Comparison of ENCODE assay signal across 18 cellular contexts in genomic region chr21:42049578-42050430, GRCh38. TPM values are rescaled to one million over a fixed set of nuclear protein-coding genes. Genes with fewer than 3 reads are reported as not detected.
A peak's percentile ranks its signal among the peaks of the same experiment; 100 is the strongest.
DNase-seq lines count a peak whose midpoint lies in the region; ATAC-seq and TF ChIP-seq lines count a peak whose summit lies in the region.
"Had no signal": no experiment of that assay in that cellular context is flagged by ENCODE, and none has a peak within 500 bp of the region (broad histone marks: within the 10 kb centered on the region; RNA-seq: fewer than 3 reads in every experiment).

No MANE protein-coding gene starts in this region.

- no peak overlapping the region for H3K9ac ChIP-seq in IMR-90 (ENCODE audit: low read depth, low read length)
- no peak overlapping the region for H3K9ac ChIP-seq in mesenchymal stem cell (ENCODE audit: low read length)
- H3K9ac ChIP-seq: GM23248 had no signal

- no peaks in the 10 kb centered on the region for H3K4me1 Mint-ChIP-seq in stimulated activated effector memory CD8-positive, alpha-beta T cell treated with anti-CD3 and anti-CD28 coated beads, Interleukin-12 subunit alpha, Interleukin-12 subunit beta, amount 100 ng/mL, for 72 hours

- H3K9me3 Mint-ChIP-seq in stimulated activated effector memory CD8-positive, alpha-beta T cell treated with anti-CD3 and anti-CD28 coated beads, Interleukin-12 subunit alpha, Interleukin-12 subunit beta, amount 100 ng/mL, for 72 hours: no peaks in the 10 kb centered on the region
- H3K9me3 Mint-ChIP-seq: CD4-positive, CD25-positive, alpha-beta regulatory T cell; T-cell had no signal

- intact Hi-C loops in IMR-90 (cut with micrococcal nuclease): loop anchor here (5.0 kb wide), 1 partner anchor 38 kb away; the partner anchor contains the start of gene ZBTB21

- H3K4ac ChIP-seq in IMR-90 (ENCODE audit: low read depth, low read length) (peak overlapping the region; percentile 94), mesenchymal stem cell (ENCODE audit: low read depth in 1 of 2, low read length in 2 of 2) (peak overlapping the region in 1 of 2 experiments; percentile 83)

- no peaks in the 10 kb centered on the region for H3K9me3 ChIP-seq in IMR-90 (ENCODE audit: control insufficient read depth, insufficient read depth, low read length)
- peaks cover 3% of the 10 kb centered on the region; the same call in 1 of the 2 replicates for H3K9me3 ChIP-seq in SJSA1 (replicated peaks)
- peaks cover 13% of the 10 kb centered on the region for H3K9me3 ChIP-seq in mesenchymal stem cell (ENCODE audit: control insufficient read depth, low read length)

- no TSS peak for BruUV-seq in IMR-90 (replicated peaks; lab: Mats Ljungman, UMichigan)

- no peak overlapping the region for H2BK5ac ChIP-seq in IMR-90 (ENCODE audit: low read depth, low read length, poor library complexity, severe bottlenecking)
- H2BK5ac ChIP-seq in mesenchymal stem cell (ENCODE audit: low read depth, low read length, poor library complexity, severe bottlenecking): no peak overlapping the region

- WGBS in IMR-90 (ENCODE audit: extremely low coverage in 2 of 2, insufficient read length in 1 of 2), 2 experiments: 89% methylated on average over 7 of the region's 16 CpGs; no CpG with 5 or more reads in 1 of the 2 experiments
- WGBS in mesenchymal stem cell: 90% methylated on average over 16 of the region's 16 CpGs

- POLR2A ChIA-PET in IMR-90 (lab: Charles Lee; ENCODE audit: unreplicated experiment): no interaction called here

- H3K4me3 ChIP-seq in IMR-90 (ENCODE audit: insufficient read depth, low read depth, low read length) (no peak overlapping the region), SJSA1 (no peak overlapping the region), mesenchymal stem cell (ENCODE audit: insufficient read depth in 1 of 2, low read depth in 1 of 2, low read length in 2 of 2) (no peak overlapping the region)
- H3K4me3 ChIP-seq: GM23248, PC-9, SK-N-MC had no signal

- H3K4me1 ChIP-seq in IMR-90 (ENCODE audit: control insufficient read depth, insufficient read depth, low read length) (peaks cover 18% of the 10 kb centered on the region), SJSA1 (replicated peaks) (peaks cover 44% of the 10 kb centered on the region), mesenchymal stem cell (ENCODE audit: control insufficient read depth, insufficient read depth, low read depth, low read length) (peaks cover 11% of the 10 kb centered on the region)

- H3K36me3 ChIP-seq in IMR-90 (ENCODE audit: control insufficient read depth, insufficient read depth, low read length) (no peaks in the 10 kb centered on the region), SJSA1 (no peaks in the 10 kb centered on the region), mesenchymal stem cell (ENCODE audit: control insufficient read depth in 1 of 2, insufficient read depth in 2 of 2, low read depth in 1 of 2, low read length in 2 of 2) (no peaks in the 10 kb centered on the region)

- H3K79me1 ChIP-seq in IMR-90 (ENCODE audit: low read depth in 1 of 2, low read length in 2 of 2) (no peaks in the 10 kb centered on the region; a peak in 2 of 4 replicates), mesenchymal stem cell (replicated peaks; ENCODE audit: low read length, poor library complexity, severe bottlenecking) (no peaks in the 10 kb centered on the region)

- no peak overlapping the region for H3K56ac ChIP-seq in IMR-90 (ENCODE audit: extremely low read depth, insufficient read depth, low read length)

- no peak overlapping the region for H3K27ac Mint-ChIP-seq in stimulated activated effector memory CD8-positive, alpha-beta T cell treated with anti-CD3 and anti-CD28 coated beads, Interleukin-12 subunit alpha, Interleukin-12 subunit beta, amount 100 ng/mL, for 72 hours
- H3K27ac Mint-ChIP-seq: B cell; CD4-positive, CD25-positive, alpha-beta regulatory T cell; T-cell had no signal

- H3K4me2 ChIP-seq in IMR-90 (ENCODE audit: low read depth, low read length) (no peak overlapping the region), mesenchymal stem cell (ENCODE audit: low read length, poor library complexity, severe bottlenecking) (no peak overlapping the region)
- H3K4me2 ChIP-seq: PC-9 had no signal

- H3K27me3 ChIP-seq in IMR-90 (ENCODE audit: control insufficient read depth, insufficient read depth, low read length) (no peaks in the 10 kb centered on the region; the same call in 1 of the 2 replicates), SJSA1 (replicated peaks) (no peaks in the 10 kb centered on the region), mesenchymal stem cell (ENCODE audit: control insufficient read depth in 1 of 2, insufficient read depth in 1 of 2, low read length in 2 of 2) (peaks cover 0 to 14% of the 10 kb centered on the region in 2 experiments)

- ATAC-seq in IMR-90 (ENCODE audit: low read depth) (no peak), HG03342 (IDR thresholded peaks at IDR 0.05; ENCODE audit: unreplicated experiment) (no peak)
- ATAC-seq in stimulated activated effector memory CD8-positive, alpha-beta T cell treated with anti-CD3 and anti-CD28 coated beads, Interleukin-12 subunit alpha, Interleukin-12 subunit beta, amount 100 ng/mL, for 72 hours: peak; percentile 26
- ATAC-seq: T-cell had no signal

- peak overlapping the region; percentile 68 for H2AK9ac ChIP-seq in IMR-90 (replicated peaks; ENCODE audit: low read depth, low read length, poor library complexity)

- H4K5ac ChIP-seq in IMR-90 (ENCODE audit: low read depth, low read length): peak overlapping the region; percentile 58

- dilution Hi-C loops in IMR-90 (cut with HindIII; ENCODE audit: low sequenced_read_pairs, unreplicated experiment): no loop called here

- H3K36me3 Mint-ChIP-seq in stimulated activated effector memory CD8-positive, alpha-beta T cell treated with anti-CD3 and anti-CD28 coated beads, Interleukin-12 subunit alpha, Interleukin-12 subunit beta, amount 100 ng/mL, for 72 hours: no peaks in the 10 kb centered on the region
- H3K36me3 Mint-ChIP-seq: CD4-positive, CD25-positive, alpha-beta regulatory T cell; T-cell had no signal

- H3K23ac ChIP-seq in IMR-90 (ENCODE audit: low read depth, low read length) (0 out of 2 replicates have a peak overlapping the region, but pooled peaks have one; percentile 52), mesenchymal stem cell (ENCODE audit: low read length in 2 of 2) (no peak overlapping the region)

- DNase-seq in IMR-90: no peak
- DNase-seq in SJSA1 (ENCODE audit: low read depth in 1 of 2, low spot score in 2 of 2): peak; percentile 79 to 93
- DNase-seq in mesenchymal stem cell: no peak
- DNase-seq in stimulated activated effector memory CD8-positive, alpha-beta T cell treated with anti-CD3 and anti-CD28 coated beads, Interleukin-12 subunit alpha, Interleukin-12 subunit beta, amount 100 ng/mL, for 72 hours (ENCODE audit: low spot score in 2 of 2): no peak
- DNase-seq in A172 (ENCODE audit: low spot score): no peak
- no peak for DNase-seq in HPDE6-E6E7 (ENCODE audit: extremely low spot score)
- DNase-seq in stimulated activated CD4-positive, alpha-beta T cell treated with anti-CD3 and anti-CD28 coated beads, Interleukin-2, amount 100 ng/mL, for 48 hours: no peak
- DNase-seq: CD4-positive, CD25-positive, alpha-beta regulatory T cell; GM23248; NCI-H1417; NCI-H1930; NCI-H446; NCI-H69; PC-9; T-cell had no signal

- CTCF ChIA-PET in IMR-90 (lab: Yijun Ruan, JAX): interaction anchor here (2.0 kb wide), 1 partner anchor 58 kb away, joined by 6 read pairs; no protein-coding TSS in a partner anchor

- H2AK5ac ChIP-seq in IMR-90 (ENCODE audit: low read depth, low read length) (peak overlapping the region; percentile 94), mesenchymal stem cell (ENCODE audit: low read length, severe bottlenecking) (no peak overlapping the region)

- H4K8ac ChIP-seq in IMR-90 (ENCODE audit: low read depth in 2 of 2, low read length in 2 of 2) (peak overlapping the region; percentile 48 to 68; a peak in 2 of 4 replicates), mesenchymal stem cell (ENCODE audit: low read length) (no peak overlapping the region)

- in situ Hi-C loops in IMR-90 (cut with MboI; ENCODE audit: low sequenced_read_pairs): no loop called here

- H2BK15ac ChIP-seq in IMR-90 (ENCODE audit: low read depth, low read length) (peak overlapping the region; percentile 52; the same call in 2 of the 3 replicates), mesenchymal stem cell (ENCODE audit: low read depth, poor library complexity, severe bottlenecking) (no peak overlapping the region)

- H2BK12ac ChIP-seq in mesenchymal stem cell (ENCODE audit: low read length in 2 of 2): peak overlapping the region in 1 of 2 experiments; percentile 76

- H3K27ac ChIP-seq in IMR-90 (ENCODE audit: insufficient read depth, low read length): 0 out of 2 replicates have a peak overlapping the region, but pooled peaks have one; percentile 9
- H3K27ac ChIP-seq in SJSA1: peak overlapping the region; percentile 18; the same call in 1 of the 2 replicates
- H3K27ac ChIP-seq in mesenchymal stem cell (ENCODE audit: low read length, poor library complexity, severe bottlenecking): no peak overlapping the region
- H3K27ac ChIP-seq: GM23248, PC-9, SK-N-MC had no signal

- peak overlapping the region; percentile 77 for H2BK120ac ChIP-seq in IMR-90 (ENCODE audit: low read depth, low read length)
- H2BK120ac ChIP-seq in mesenchymal stem cell (ENCODE audit: low read depth, low read length): peak overlapping the region; percentile 22

- TF ChIP-seq CTCF in IMR-90 (conservative IDR thresholded peaks at IDR 0.05; ENCODE audit: low read depth, low read length): no peak

- TF ChIP-seq POLR2A in IMR-90 (IDR thresholded peaks at IDR 0.05; ENCODE audit: low read depth, low read length): no peak

- H4K91ac ChIP-seq in IMR-90 (ENCODE audit: insufficient read depth, low read depth, low read length) (peak overlapping the region; percentile 86), mesenchymal stem cell (ENCODE audit: low read length) (peak overlapping the region; percentile 44)

- H3K9me1 ChIP-seq in IMR-90 (ENCODE audit: insufficient read depth, low read length): peaks cover 11% of the 10 kb centered on the region

- H3K14ac ChIP-seq in IMR-90 (replicated peaks; ENCODE audit: low read depth, low read length): peak overlapping the region; percentile 55
- H3K14ac ChIP-seq in mesenchymal stem cell (ENCODE audit: low read length in 2 of 2): peak overlapping the region in 1 of 2 experiments; percentile 18

- peak overlapping the region; percentile 82 for H2BK20ac ChIP-seq in IMR-90 (ENCODE audit: low read depth, low read length)

- TF ChIP-seq RAD21 in IMR-90 (IDR thresholded peaks at IDR 0.05; ENCODE audit: low read length): no peak

- no peak overlapping the region for H2AFZ ChIP-seq in IMR-90 (replicated peaks; ENCODE audit: low read length, poor library complexity)
- peak overlapping the region; percentile 42 for H2AFZ ChIP-seq in mesenchymal stem cell (ENCODE audit: low read depth, low read length)
- H2AFZ ChIP-seq: GM23248, PC-9 had no signal

- H3K18ac ChIP-seq in IMR-90 (ENCODE audit: low read depth, low read length) (peak overlapping the region; percentile 4), mesenchymal stem cell (ENCODE audit: low read depth in 1 of 2, low read length in 2 of 2) (peak overlapping the region; percentile 5 to 62)

- no peak overlapping the region for H3K4me3 Mint-ChIP-seq in stimulated activated effector memory CD8-positive, alpha-beta T cell treated with anti-CD3 and anti-CD28 coated beads, Interleukin-12 subunit alpha, Interleukin-12 subunit beta, amount 100 ng/mL, for 72 hours
- H3K4me3 Mint-ChIP-seq: B cell; CD4-positive, CD25-positive, alpha-beta regulatory T cell; T-cell had no signal

- H4K20me1 ChIP-seq in IMR-90 (ENCODE audit: insufficient read depth, low read length): peaks cover 3% of the 10 kb centered on the region; the same call in 1 of the 2 replicates

RNA-seq across cellular contexts. Expression of gene UMODL1, which starts 21.3 kb away (rescaled TPM):
- total RNA-seq in IMR-90 (2012; rRNA removed): not detected in 2 replicates
- polyA plus RNA-seq in IMR-90 (2012; rRNA removed): 0.02 TPM in 1 of 2 replicates, not detected in the other
- polyA plus RNA-seq in IMR-90 (2012; cell fraction: cytosol; rRNA removed): 0.03 TPM in 1 of 2 replicates, not detected in the other
- polyA plus RNA-seq in IMR-90 (2012; cell fraction: nucleus; rRNA removed; ENCODE audit: low replicate concordance): 0.04 and 0.07 TPM in 2 replicates
- 0.22 TPM in 1 of 2 replicates, not detected in the other for total RNA-seq in SJSA1 (2014; rRNA removed; shearing (Covaris generic))
- 0.07 TPM for polyA plus RNA-seq in mesenchymal stem cell (2013, experiment 1 of 2)
- 0.07 TPM for polyA plus RNA-seq in mesenchymal stem cell (2013, experiment 2 of 2)
- total RNA-seq in A172 (2014; rRNA removed; shearing (Covaris generic)): not detected in 2 replicates
- total RNA-seq: GM23248, PC-9 had no signal
- polyA plus RNA-seq: GM23248 had no signal

RNA-seq across cellular contexts. Expression of gene ZBTB21, which starts 39.6 kb away (rescaled TPM):
- total RNA-seq in IMR-90 (2012; rRNA removed): 12.0 and 13.6 TPM in 2 replicates
- polyA plus RNA-seq in IMR-90 (2012; rRNA removed): 6.8 and 7.8 TPM in 2 replicates
- polyA plus RNA-seq in IMR-90 (2012; cell fraction: cytosol; rRNA removed): 2.4 and 2.8 TPM in 2 replicates
- polyA plus RNA-seq in IMR-90 (2012; cell fraction: nucleus; rRNA removed; ENCODE audit: low replicate concordance): 4.6 and 22.7 TPM in 2 replicates
- total RNA-seq in SJSA1 (2014; rRNA removed; shearing (Covaris generic)): 7.1 and 11.4 TPM in 2 replicates
- polyA plus RNA-seq in mesenchymal stem cell (2013, experiment 1 of 2): 9.7 TPM
- 9.5 TPM for polyA plus RNA-seq in mesenchymal stem cell (2013, experiment 2 of 2)
- 13.6 and 15.2 TPM in 2 replicates for total RNA-seq in A172 (2014; rRNA removed; shearing (Covaris generic))

Comparison
In these comparisons a context has a peak if more than half of its experiments do, and no peak if none do; other contexts are left out.
1. DNase-seq: peak in SJSA1 (2 of 2); none in IMR-90 (single experiment), mesenchymal stem cell (single experiment), stimulated activated effector memory CD8-positive, alpha-beta T cell treated with anti-CD3 and anti-CD28 coated beads, Interleukin-12 subunit alpha, Interleukin-12 subunit beta, amount 100 ng/mL, for 72 hours (0 of 2), A172 (single experiment), HPDE6-E6E7 (single experiment) and stimulated activated CD4-positive, alpha-beta T cell treated with anti-CD3 and anti-CD28 coated beads, Interleukin-2, amount 100 ng/mL, for 48 hours (0 of 2).